8 cellular contexts compared by ENCODE assay signal in the genomic region with DNA sequence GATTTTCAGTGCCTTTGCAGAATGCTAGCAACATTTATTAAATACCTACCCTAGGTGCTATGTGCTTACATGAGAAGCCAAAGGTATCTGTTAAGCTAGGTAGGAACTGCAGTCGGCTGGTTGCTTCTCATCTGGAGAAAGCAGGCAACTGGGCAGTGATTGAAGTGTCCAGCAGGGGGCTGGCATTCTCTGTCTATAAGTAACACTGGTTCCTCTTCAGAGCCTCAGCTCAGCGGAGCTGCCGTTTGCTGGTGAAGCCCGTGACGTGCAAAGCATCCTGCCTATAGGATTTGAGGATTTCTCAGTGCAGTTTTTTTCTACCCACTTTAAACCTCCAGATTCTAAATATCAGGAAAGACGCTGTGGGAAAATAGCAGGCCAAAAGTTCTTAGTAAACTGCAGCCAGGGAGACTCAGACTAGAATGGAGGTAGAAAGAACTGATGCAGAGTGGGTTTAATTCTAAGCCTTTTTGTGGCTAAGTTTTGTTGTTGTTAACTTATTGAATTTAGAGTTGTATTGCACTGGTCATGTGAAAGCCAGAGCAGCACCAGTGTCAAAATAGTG. TPM values are rescaled to one million over a fixed set of nuclear protein-coding genes. Genes with fewer than 3 reads are reported as not detected.
A peak's percentile ranks its signal among the peaks of the same experiment; 100 is the strongest.
DNase-seq lines count a peak whose midpoint lies in the region; ATAC-seq and TF ChIP-seq lines count a peak whose summit lies in the region.

A gene (plus strand): TSS at position 344 of the 565 bp plus-strand sequence. CDS start 389 bp downstream, outside the sequence.

- H3K4me1 Mint-ChIP-seq in activated CD4-positive, alpha-beta T cell treated with anti-CD3 and anti-CD28 coated beads, Interleukin-2, amount 10 ng/mL, durations not matched to agents 7 days and 5 days = peaks cover 21% of the 10 kb centered on the region

- no peaks in the 10 kb centered on the region for H3K27me3 ChIP-seq in BJ (ENCODE audit: control insufficient read depth, insufficient read depth, low read length)
- H3K27me3 ChIP-seq in lower lobe of right lung (ENCODE audit: low read depth) = no peaks in the 10 kb centered on the region

- H3K9me3 Mint-ChIP-seq in activated CD4-positive, alpha-beta T cell treated with anti-CD3 and anti-CD28 coated beads, Interleukin-2, amount 10 ng/mL, durations not matched to agents 7 days and 5 days = no peaks in the 10 kb centered on the region

- intact Hi-C loops in lower lobe of right lung (cut with DNase I) = no loop called here

- ATAC-seq in GM19324 (IDR thresholded peaks at IDR 0.05; ENCODE audit: low FRiP score, unreplicated experiment) = peak; percentile 64
- ATAC-seq in HG03520 (IDR thresholded peaks at IDR 0.05; ENCODE audit: unreplicated experiment) = peak; percentile 53
- ATAC-seq in lower lobe of right lung = peak; percentile 83 to 89

- peak; percentile 73 for TF ChIP-seq CTCF in BJ (IDR thresholded peaks at IDR 0.05; ENCODE audit: insufficient read depth, low read depth, low read length)
- TF ChIP-seq CTCF in lower lobe of right lung (IDR thresholded peaks at IDR 0.05) = peak; percentile 67

- H3K36me3 ChIP-seq in BJ (ENCODE audit: control insufficient read depth, insufficient read depth, low read length) = no peaks in the 10 kb centered on the region
- no peaks in the 10 kb centered on the region for H3K36me3 ChIP-seq in lower lobe of right lung

- no peaks in the 10 kb centered on the region for H3K4me1 ChIP-seq in lower lobe of right lung

- no peaks in the 10 kb centered on the region for H3K36me3 Mint-ChIP-seq in activated CD4-positive, alpha-beta T cell treated with anti-CD3 and anti-CD28 coated beads, Interleukin-2, amount 10 ng/mL, durations not matched to agents 7 days and 5 days (ENCODE audit: low read depth)

- H3K27ac Mint-ChIP-seq in activated CD4-positive, alpha-beta T cell treated with anti-CD3 and anti-CD28 coated beads, Interleukin-2, amount 10 ng/mL, durations not matched to agents 7 days and 5 days = no peak within 1 kb of the TSS

- POLR2A ChIA-PET in BJ (lab: Charles Lee) = no interaction called here
- POLR2A ChIA-PET in activated CD4-positive, alpha-beta T cell treated with anti-CD3 and anti-CD28 coated beads, Interleukin-2, amount 10 ng/mL, durations not matched to agents 7 days and 5 days (lab: Charles Lee) = no interaction called here

- no peak within 1 kb of the TSS for H3K4me3 Mint-ChIP-seq in activated CD4-positive, alpha-beta T cell treated with anti-CD3 and anti-CD28 coated beads, Interleukin-2, amount 10 ng/mL, durations not matched to agents 7 days and 5 days

- H3K4me3 ChIP-seq in BJ (ENCODE audit: low read depth, low read length) (no peak within 1 kb of the TSS), lower lobe of right lung (no peak within 1 kb of the TSS)

- peaks cover 17% of the 10 kb centered on the region for H3K27me3 Mint-ChIP-seq in activated CD4-positive, alpha-beta T cell treated with anti-CD3 and anti-CD28 coated beads, Interleukin-2, amount 10 ng/mL, durations not matched to agents 7 days and 5 days

- H3K27ac ChIP-seq in lower lobe of right lung = no peak within 1 kb of the TSS

- DNase-seq in BJ (ENCODE audit: low read depth) = peak; percentile 19
- peak; percentile 75 to 93 for DNase-seq in NCI-H526 (lab: John Stamatoyannopoulos, UW)
- DNase-seq in activated CD4-positive, alpha-beta T cell treated with anti-CD3 and anti-CD28 coated beads, Interleukin-2, amount 10 ng/mL, durations not matched to agents 7 days and 5 days = peak; percentile 55
- DNase-seq in effector CD8-positive, alpha-beta T cell (lab: John Stamatoyannopoulos, UW) = peak; percentile 19
- peak; percentile 76 for DNase-seq in lower lobe of right lung
- DNase-seq in stimulated activated CD8-positive, alpha-beta memory T cell treated with anti-CD3 and anti-CD28 coated beads, Interleukin-15, amount 100 ng/mL, for 1 hour (ENCODE audit: low read depth) = peak; percentile 29

- CTCF ChIA-PET in BJ (lab: Yijun Ruan, JAX) = interaction anchor here (0.6 to 1.8 kb wide), 9 partner anchors 11 to 573 kb away, joined by 3 to 9 read pairs (median 3); no protein-coding TSS in a partner anchor
- CTCF ChIA-PET in activated CD4-positive, alpha-beta T cell treated with anti-CD3 and anti-CD28 coated beads, Interleukin-2, amount 10 ng/mL, durations not matched to agents 7 days and 5 days (lab: Charles Lee) = interaction anchor here (1.0 kb wide), 1 partner anchor 19 kb away, joined by 3 read pairs; no protein-coding TSS in a partner anchor

- no peaks in the 10 kb centered on the region for H3K9me3 ChIP-seq in lower lobe of right lung

RNA-seq across cellular contexts. Expression of the gene that starts here (rescaled TPM):
- polyA plus RNA-seq in BJ (2011; rRNA removed) = 0.34 TPM in 2 replicates
- polyA minus RNA-seq in BJ (2011; rRNA and poly(A)+ RNA removed) = 0.52 and 0.72 TPM in 2 replicates
- total RNA-seq in activated CD4-positive, alpha-beta T cell treated with anti-CD3 and anti-CD28 coated beads, Interleukin-2, amount 10 ng/mL, durations not matched to agents 7 days and 5 days = under 1 TPM in 1 of 2 experiments, not detected in 1; 0.10 TPM
- 0.27 TPM for total RNA-seq in lower lobe of right lung

Comparison
In these comparisons a context has a peak if more than half of its experiments do, and no peak if none do; other contexts are left out.
1. Peak in DNase-seq in BJ; RNA of the gene not detected or under 1 TPM.
2. Peak in DNase-seq in activated CD4-positive, alpha-beta T cell treated with anti-CD3 and anti-CD28 coated beads, Interleukin-2, amount 10 ng/mL, durations not matched to agents 7 days and 5 days; RNA of the gene not detected or under 1 TPM.
3. Peak in DNase-seq and ATAC-seq in lower lobe of right lung; RNA of the gene not detected or under 1 TPM.
4. DNase-seq: peak in every context shown above with its lines; median percentile 84 in NCI-H526; 76 in lower lobe of right lung; 55 in activated CD4-positive, alpha-beta T cell treated with anti-CD3 and anti-CD28 coated beads, Interleukin-2, amount 10 ng/mL, durations not matched to agents 7 days and 5 days; 29 in stimulated activated CD8-positive, alpha-beta memory T cell treated with anti-CD3 and anti-CD28 coated beads, Interleukin-15, amount 100 ng/mL, for 1 hour; 19 in BJ; 19 in effector CD8-positive, alpha-beta T cell.